8 cellular contexts compared by ENCODE assay signal in genomic region chr2:48315847-48316194, GRCh38.
DNase-seq lines count a peak whose midpoint lies in the region; ATAC-seq and TF ChIP-seq lines count a peak whose summit lies in the region.

No MANE protein-coding gene starts in this region.

- H3K9ac ChIP-seq in NT2/D1 (ENCODE audit: insufficient read length, low read depth) = peak overlapping the region; percentile 87

- H3K4me3 ChIP-seq in HFF-Myc (replicated peaks; ENCODE audit: low read depth, low read length) (peak overlapping the region; percentile 93), NT2/D1 (ENCODE audit: insufficient read length, low read depth) (peak overlapping the region; percentile 89), iPS-11a (ENCODE audit: low read depth, low read length) (peak overlapping the region; percentile 70)

- no peaks in the 10 kb centered on the region for H3K27me3 ChIP-seq in NT2/D1 (ENCODE audit: insufficient read depth, insufficient read length)

- TF ChIP-seq CTCF in HFF-Myc (IDR thresholded peaks at IDR 0.05; ENCODE audit: low read depth, low read length, missing control alignments) = no peak

- H3K4me1 ChIP-seq in NT2/D1 (ENCODE audit: insufficient read depth, insufficient read length) = no peaks in the 10 kb centered on the region

- H3K36me3 ChIP-seq in NT2/D1 (ENCODE audit: insufficient read depth, insufficient read length, low read length) = no peaks in the 10 kb centered on the region

- peak; percentile 61 for DNase-seq in DMS53 (lab: John Stamatoyannopoulos, UW)
- no peak for DNase-seq in DMS53 treated with DMSO at 0.1 percent for 48 hours (lab: John Stamatoyannopoulos, UW; ENCODE audit: unreplicated experiment)
- no peak for DNase-seq in HFF-Myc (ENCODE audit: extremely low read depth, low read depth)
- no peak for DNase-seq in NT2/D1 (ENCODE audit: low read depth, low spot score)
- peak; percentile 78 for DNase-seq in activated effector memory CD4-positive, alpha-beta T cell treated with anti-CD3 and anti-CD28 coated beads, Interleukin-2, amount 50 U/mL, for 16 hours
- peak; percentile 17 for DNase-seq in stimulated activated CD4-positive, alpha-beta T cell treated with anti-CD3 and anti-CD28 coated beads, Interleukin-12 subunit alpha, Interleukin-12 subunit beta, amount 100 ng/mL, for 4 hours

- H3K9me3 ChIP-seq in NT2/D1 (ENCODE audit: insufficient read depth, low read length) = peaks cover 9% of the 10 kb centered on the region; the same call in 1 of the 2 replicates

- no peak for ATAC-seq in HG03457 (IDR thresholded peaks at IDR 0.05; ENCODE audit: unreplicated experiment)

Comparison
In these comparisons a context has a peak if more than half of its experiments do, and no peak if none do; other contexts are left out.
1. DNase-seq: peak in DMS53 (single experiment), activated effector memory CD4-positive, alpha-beta T cell treated with anti-CD3 and anti-CD28 coated beads, Interleukin-2, amount 50 U/mL, for 16 hours (single experiment) and stimulated activated CD4-positive, alpha-beta T cell treated with anti-CD3 and anti-CD28 coated beads, Interleukin-12 subunit alpha, Interleukin-12 subunit beta, amount 100 ng/mL, for 4 hours (single experiment); none in DMS53 treated with DMSO at 0.1 percent for 48 hours (single experiment), HFF-Myc (single experiment) and NT2/D1 (single experiment).
2. Peak in every context shown above with its lines, with median percentiles within 50 percentile points of each other: H3K4me3 ChIP-seq.